ENCODE assay signal across 11 cellular contexts in the genomic region with DNA sequence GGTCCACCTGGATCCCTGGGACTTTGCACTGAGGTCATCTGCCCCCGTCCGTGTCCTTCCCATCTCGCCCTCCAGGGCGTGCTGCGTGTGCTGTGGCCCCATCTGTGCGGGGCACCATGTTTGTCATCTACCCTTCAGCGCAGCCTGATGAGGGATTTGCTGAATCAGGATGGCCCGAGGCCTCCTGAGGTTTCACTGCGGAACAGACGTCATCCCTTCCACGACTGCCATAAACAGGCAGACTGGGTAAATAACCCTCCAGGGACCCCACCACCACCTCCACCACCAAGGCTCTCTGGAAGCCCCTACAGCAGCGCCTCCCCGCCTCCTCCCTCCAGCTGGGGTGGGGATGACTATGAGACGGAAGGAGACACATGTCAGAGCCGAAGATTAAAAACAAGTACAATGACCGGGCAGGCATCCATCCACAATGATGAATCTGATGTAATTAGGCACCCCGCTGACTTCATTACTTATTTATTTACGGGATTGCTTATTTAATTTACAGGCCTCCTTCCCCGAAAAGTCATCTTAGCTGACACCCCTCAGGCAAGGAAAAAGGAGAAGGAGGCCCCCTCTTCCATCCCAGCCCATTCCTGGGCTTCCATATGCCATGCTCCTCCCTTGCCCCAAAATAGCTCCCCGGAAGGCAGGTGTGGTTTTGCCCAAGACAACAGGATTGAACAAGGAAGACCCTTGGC. TPM values are rescaled to one million over a fixed set of nuclear protein-coding genes. Genes with fewer than 3 reads are reported as not detected.
DNase-seq lines count a peak whose midpoint lies in the region; ATAC-seq and TF ChIP-seq lines count a peak whose summit lies in the region.
"Had no signal": no experiment of that assay in that cellular context is flagged by ENCODE, and none has a peak within 500 bp of the region (broad histone marks: within the 10 kb centered on the region; RNA-seq: fewer than 3 reads in every experiment).

No MANE protein-coding gene starts in this region.

- H3K27ac Mint-ChIP-seq in Caco-2 (ENCODE audit: unreplicated experiment) (peak overlapping the region; percentile 57), nephron (peak overlapping the region; percentile 27 to 87 (median 85))
- no peak overlapping the region for H3K27ac Mint-ChIP-seq in CD8-positive, alpha-beta memory T cell

- H3K27me3 Mint-ChIP-seq in Caco-2 (ENCODE audit: insufficient read depth, unreplicated experiment) (no peaks in the 10 kb centered on the region), nephron (ENCODE audit: low read depth) (peaks cover 5% of the 10 kb centered on the region)
- no peaks in the 10 kb centered on the region for H3K27me3 Mint-ChIP-seq in CD8-positive, alpha-beta memory T cell

- no peaks in the 10 kb centered on the region for H3K9me3 Mint-ChIP-seq in Caco-2 (ENCODE audit: unreplicated experiment)
- no peaks in the 10 kb centered on the region for H3K9me3 Mint-ChIP-seq in nephron
- no peaks in the 10 kb centered on the region for H3K9me3 Mint-ChIP-seq in CD8-positive, alpha-beta memory T cell
- H3K9me3 Mint-ChIP-seq: CD14-positive monocyte had no signal

- no peaks in the 10 kb centered on the region for H3K27me3 ChIP-seq in Caco-2 (replicated peaks; ENCODE audit: control insufficient read depth, insufficient read depth, low read length)
- H3K27me3 ChIP-seq in CD8-positive, alpha-beta memory T cell (ENCODE audit: insufficient read depth, low read length, poor library complexity, severe bottlenecking), result no peaks in the 10 kb centered on the region

- H3K9me3 ChIP-seq in Caco-2, result no peaks in the 10 kb centered on the region
- H3K9me3 ChIP-seq in CD8-positive, alpha-beta memory T cell (ENCODE audit: low read length), result no peaks in the 10 kb centered on the region

- H3K4me1 Mint-ChIP-seq in Caco-2 (ENCODE audit: low read depth, unreplicated experiment) (peaks cover 9% of the 10 kb centered on the region), nephron (peaks cover 73% of the 10 kb centered on the region)
- peaks cover 14 to 23% (median 21%) of the 10 kb centered on the region in 3 donors for H3K4me1 Mint-ChIP-seq in CD8-positive, alpha-beta memory T cell

- BruUV-seq in Caco-2 (replicated peaks; lab: Mats Ljungman, UMichigan), result no TSS peak

- ATAC-seq in HG03175 (IDR thresholded peaks at IDR 0.05; ENCODE audit: unreplicated experiment), result no peak
- ATAC-seq in HG03097 (IDR thresholded peaks at IDR 0.05; ENCODE audit: low FRiP score, unreplicated experiment), result no peak

- POLR2A ChIA-PET in Caco-2 (lab: Charles Lee), result no interaction called here
- POLR2A ChIA-PET in CD8-positive, alpha-beta memory T cell (lab: Charles Lee), result no interaction called here

- intact Hi-C loops in Caco-2 (cut with micrococcal nuclease; ENCODE audit: unreplicated experiment), result no loop called here

- no peak for DNase-seq in Caco-2
- peak; percentile 59 for DNase-seq in NCI-H1436 treated with DMSO at 0.1 percent for 48 hours (lab: John Stamatoyannopoulos, UW)
- no peak for DNase-seq in AG20443 (ENCODE audit: low spot score)
- DNase-seq in CD8-positive, alpha-beta memory T cell, result no peak
- DNase-seq: activated naive CD4-positive, alpha-beta T cell treated with anti-CD3 and anti-CD28 coated beads, Interleukin-2, amount 50 U/mL, for 16 hours had no signal

- no peak overlapping the region for H3K4me3 Mint-ChIP-seq in Caco-2 (ENCODE audit: unreplicated experiment)
- peak overlapping the region in 1 of 3 experiments; percentile 46 for H3K4me3 Mint-ChIP-seq in nephron
- no peak overlapping the region for H3K4me3 Mint-ChIP-seq in CD8-positive, alpha-beta memory T cell
- H3K4me3 Mint-ChIP-seq: CD14-positive monocyte had no signal

- no peaks in the 10 kb centered on the region for H3K4me1 ChIP-seq in Caco-2
- H3K4me1 ChIP-seq in CD8-positive, alpha-beta memory T cell (ENCODE audit: insufficient read depth, low read length), result no peaks in the 10 kb centered on the region

- TF ChIP-seq CTCF in Caco-2 (IDR thresholded peaks at IDR 0.05; ENCODE audit: insufficient read depth in 1 of 2, low read depth in 1 of 2, low read length in 1 of 2, severe bottlenecking in 1 of 2, unreplicated experiment in 1 of 2) (no peak), nephron (IDR thresholded peaks at IDR 0.05; ENCODE audit: unreplicated experiment in 3 of 3) (no peak)

- H3K4me3 ChIP-seq in Caco-2 (ENCODE audit: low read depth, low read length), result no peak overlapping the region
- no peak overlapping the region for H3K4me3 ChIP-seq in CD8-positive, alpha-beta memory T cell (ENCODE audit: low read length)
- H3K4me3 ChIP-seq: lung had no signal

- peaks cover 3% of the 10 kb centered on the region for H3K36me3 ChIP-seq in Caco-2 (ENCODE audit: control insufficient read depth, insufficient read depth, low read length)
- H3K36me3 ChIP-seq in CD8-positive, alpha-beta memory T cell (ENCODE audit: insufficient read depth, low read length), result no peaks in the 10 kb centered on the region

- CTCF ChIA-PET in Caco-2 (lab: Charles Lee), result no interaction called here
- CTCF ChIA-PET in CD8-positive, alpha-beta memory T cell (lab: Charles Lee), result no interaction called here

- peaks cover 28% of the 10 kb centered on the region for H3K36me3 Mint-ChIP-seq in Caco-2 (ENCODE audit: insufficient read depth, unreplicated experiment)
- H3K36me3 Mint-ChIP-seq in nephron (ENCODE audit: low read depth), result peaks cover 25% of the 10 kb centered on the region
- H3K36me3 Mint-ChIP-seq in CD8-positive, alpha-beta memory T cell, result peaks cover 0 to 25% (median 6%) of the 10 kb centered on the region in 3 donors

- H3K27ac ChIP-seq in cingulate gyrus (ENCODE audit: low read depth, low read length), result peak overlapping the region; percentile 55
- no peak overlapping the region for H3K27ac ChIP-seq in CD8-positive, alpha-beta memory T cell (ENCODE audit: low read depth, low read length)

RNA-seq across cellular contexts. Expression of gene NCOR2, which starts 39.4 kb away (rescaled TPM):
- 243 and 250 TPM in 2 replicates for total RNA-seq in Caco-2 (2022)
- 10 to 100 TPM; 96.6 to 97.4 TPM for total RNA-seq in CD8-positive, alpha-beta memory T cell
- 16.7 TPM for polyA plus RNA-seq in CD8-positive, alpha-beta memory T cell

Comparison
In these comparisons a context has a peak if more than half of its experiments do, and no peak if none do; other contexts are left out.
1. H3K27ac Mint-ChIP-seq: peak in Caco-2 (single experiment) and nephron (3 of 3); none in CD8-positive, alpha-beta memory T cell (0 of 8).